In genomic region chr10:103752680-103753248, GRCh38 we compare ENCODE assay signal across 9 cellular contexts.
DNase-seq lines count a peak whose midpoint lies in the region; ATAC-seq and TF ChIP-seq lines count a peak whose summit lies in the region.
"Had no signal": no experiment of that assay in that cellular context is flagged by ENCODE, and none has a peak within 500 bp of the region (broad histone marks: within the 10 kb centered on the region; RNA-seq: fewer than 3 reads in every experiment).

No MANE protein-coding gene starts in this region.

- H2AFZ ChIP-seq in KMS-11 (ENCODE audit: low read depth) = no peak overlapping the region

- H3K4me1 ChIP-seq in KMS-11 (ENCODE audit: low read depth, poor library complexity, severe bottlenecking) (no peaks in the 10 kb centered on the region), neutrophil (ENCODE audit: control insufficient read depth in 1 of 2, insufficient read depth in 1 of 2, low read depth in 1 of 2, low read length in 1 of 2) (peaks cover 3 to 8% of the 10 kb centered on the region in 2 experiments)

- H3K4me3 Mint-ChIP-seq in Calu3 (ENCODE audit: low read depth, unreplicated experiment) (no peak overlapping the region), brain (no peak overlapping the region)

- H3K27me3 Mint-ChIP-seq in Calu3 (ENCODE audit: unreplicated experiment) = peaks cover 30% of the 10 kb centered on the region
- no peaks in the 10 kb centered on the region for H3K27me3 Mint-ChIP-seq in brain

- no peaks in the 10 kb centered on the region for H3K36me3 ChIP-seq in KMS-11 (ENCODE audit: insufficient read depth)
- no peaks in the 10 kb centered on the region for H3K36me3 ChIP-seq in neutrophil

- ATAC-seq in HG03457 (IDR thresholded peaks at IDR 0.05; ENCODE audit: unreplicated experiment) = no peak
- ATAC-seq in HG03196 (IDR thresholded peaks at IDR 0.05; ENCODE audit: unreplicated experiment) = no peak

- no peak overlapping the region for H3K9ac ChIP-seq in KMS-11

- H3K36me3 Mint-ChIP-seq in Calu3 (ENCODE audit: insufficient read depth, unreplicated experiment) (no peaks in the 10 kb centered on the region), brain (no peaks in the 10 kb centered on the region)

- H3K27ac Mint-ChIP-seq in Calu3 (ENCODE audit: unreplicated experiment) = no peak overlapping the region
- H3K27ac Mint-ChIP-seq in brain = no peak overlapping the region

- H3K79me2 ChIP-seq in KMS-11 (ENCODE audit: insufficient read depth, low read depth) = no peaks in the 10 kb centered on the region

- no peaks in the 10 kb centered on the region for H3K9me3 Mint-ChIP-seq in Calu3 (ENCODE audit: low read depth, unreplicated experiment)
- H3K9me3 Mint-ChIP-seq in brain = peaks cover 0 to 7% (median 0%) of the 10 kb centered on the region in 5 experiments

- no peaks in the 10 kb centered on the region for H3K9me3 ChIP-seq in neutrophil

- no peak overlapping the region for H3K4me2 ChIP-seq in KMS-11

- H3K4me1 Mint-ChIP-seq in Calu3 (ENCODE audit: low read depth, unreplicated experiment) (peaks cover under 1% of the 10 kb centered on the region), brain (peaks cover 17% of the 10 kb centered on the region)

- DNase-seq in Calu3 (no peak), cortex of kidney (lab: John Stamatoyannopoulos, UW) (no peak), mesenteric fat pad (ENCODE audit: low spot score) (no peak)
- DNase-seq: NCI-H1694 had no signal

- CTCF ChIA-PET in Calu3 (lab: Charles Lee) = interaction anchor here (0.6 to 1.0 kb wide), 3 partner anchors 11 to 43 kb away, joined by 3 to 7 read pairs (median 4); no protein-coding TSS in a partner anchor

- intact Hi-C loops in Calu3 (cut with micrococcal nuclease; ENCODE audit: unreplicated experiment) = no loop called here

- H3K4me3 ChIP-seq in KMS-11 (IDR thresholded peaks at IDR 0.05; ENCODE audit: insufficient read depth, low read depth, low read length) = no peak overlapping the region
- H3K4me3 ChIP-seq in neutrophil (ENCODE audit: low read depth in 1 of 2, low read length in 1 of 2) = no peak overlapping the region

- BruUV-seq in Calu3 (replicated peaks; lab: Mats Ljungman, UMichigan) = no TSS peak

- H3K27me3 ChIP-seq in KMS-11 (ENCODE audit: insufficient read depth, low read depth) (no peaks in the 10 kb centered on the region), neutrophil (peaks cover 2% of the 10 kb centered on the region)

- H3K27ac ChIP-seq in KMS-11 (no peak overlapping the region), neutrophil (no peak overlapping the region)

- TF ChIP-seq CTCF in Calu3 (IDR thresholded peaks at IDR 0.05; ENCODE audit: unreplicated experiment) (peak; percentile 33), KMS-11 (conservative IDR thresholded peaks at IDR 0.05; ENCODE audit: low read depth, low read length) (peak; percentile 89), brain (conservative IDR thresholded peaks at IDR 0.05) (peak; percentile 60 to 84), neutrophil (IDR thresholded peaks at IDR 0.05) (peak; percentile 87)

- no peaks in the 10 kb centered on the region for H4K20me1 ChIP-seq in KMS-11 (ENCODE audit: insufficient read depth)

Comparison
In these comparisons a context has a peak if more than half of its experiments do, and no peak if none do; other contexts are left out.
1. CTCF ChIP-seq: peak in every context shown above with its lines; median percentile 89 in KMS-11; 87 in neutrophil; 72 in brain; 33 in Calu3.